In the genomic region with DNA sequence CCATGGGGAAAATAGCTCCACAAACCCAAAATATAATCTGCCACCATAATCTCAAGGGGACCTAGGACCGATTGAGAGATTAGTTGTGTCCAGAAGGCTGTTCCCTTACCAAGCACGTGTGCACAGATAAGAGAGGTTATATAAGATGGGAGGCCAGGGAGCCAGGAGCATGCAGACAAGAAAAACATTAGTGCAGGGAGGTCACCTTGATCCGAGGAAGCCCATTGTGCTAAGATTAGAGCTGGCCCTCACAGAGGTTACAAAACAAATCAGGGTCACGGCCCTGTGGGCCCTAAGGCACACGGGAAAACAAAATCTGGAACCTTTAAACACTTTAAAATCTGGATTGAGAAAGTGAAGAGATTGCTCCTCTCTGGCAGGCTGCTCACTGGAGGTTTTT, we compare ENCODE assay signal across 1 cellular context.
TF ChIP-seq lines count a peak whose summit lies in the region.

No MANE protein-coding gene starts in this region.

TF ChIP-seq in SK-N-SH, 30 proteins besides CTCF, POLR2A, EP300 and RAD21 (continued from another document):
- no peak for TF ChIP-seq PBX3 (IDR thresholded peaks at IDR 0.05)
- TF ChIP-seq SIN3A (IDR thresholded peaks at IDR 0.05; ENCODE audit: borderline replicate concordance, low read depth, low read length): no peak
- no peak for TF ChIP-seq RXRA (IDR thresholded peaks at IDR 0.05; ENCODE audit: borderline replicate concordance, low read depth)
- TF ChIP-seq IRF3 (IDR thresholded peaks at IDR 0.05; ENCODE audit: low read depth, low read length): no peak
- no peak for TF ChIP-seq RCOR1 (IDR thresholded peaks at IDR 0.05; ENCODE audit: low read length)
- no peak for TF ChIP-seq RFX5 (IDR thresholded peaks at IDR 0.05; ENCODE audit: low read length)
- no peak for TF ChIP-seq MEF2A (IDR thresholded peaks at IDR 0.05; ENCODE audit: borderline replicate concordance, low read depth)
- TF ChIP-seq TCF12 (IDR thresholded peaks at IDR 0.05): no peak
- TF ChIP-seq JUND (IDR thresholded peaks at IDR 0.05): no peak
TF ChIP-seq in SK-N-SH: peak in this region for 0.
